ENCODE assay signal across 9 cellular contexts in genomic region chr15:81303241-81304225, GRCh38. TPM values are rescaled to one million over a fixed set of nuclear protein-coding genes. Genes with fewer than 3 reads are reported as not detected.
DNase-seq lines count a peak whose midpoint lies in the region; ATAC-seq, FAIRE-seq and TF ChIP-seq lines count a peak whose summit lies in the region.
"Had no signal": no experiment of that assay in that cellular context is flagged by ENCODE, and none has a peak within 500 bp of the region (broad histone marks: within the 10 kb centered on the region; RNA-seq: fewer than 3 reads in every experiment).

No MANE protein-coding gene starts in this region.

- no peaks in the 10 kb centered on the region for H3K9me2 ChIP-seq in PC-3 (replicated peaks; ENCODE audit: low read length)

- no peak overlapping the region for H4K8ac ChIP-seq in H1 (ENCODE audit: extremely low read depth, insufficient read depth, low read length)

- no peak overlapping the region for H3K4ac ChIP-seq in H1 (replicated peaks; ENCODE audit: insufficient read length, low read depth, low read length)

- ATAC-seq in PC-3 (no peak), HG03108 (IDR thresholded peaks at IDR 0.05; ENCODE audit: unreplicated experiment) (no peak), HG03139 (IDR thresholded peaks at IDR 0.05; ENCODE audit: unreplicated experiment) (no peak)

- peaks cover 1% of the 10 kb centered on the region for H3K4me1 ChIP-seq in PC-3 (ENCODE audit: insufficient read depth, low read length)
- peaks cover 6 to 18% (median 12%) of the 10 kb centered on the region in 4 experiments for H3K4me1 ChIP-seq in H1 (replicated peaks in 1 of 4; ENCODE audit: control insufficient read depth in 3 of 4, insufficient read depth in 4 of 4, low read length in 3 of 4)
- H3K4me1 ChIP-seq in parathyroid adenoma, result peaks cover 8% of the 10 kb centered on the region

- no peak overlapping the region for H2BK120ac ChIP-seq in H1 (replicated peaks; ENCODE audit: low read depth, low read length)

- no peak for TF ChIP-seq RAD21 in H1 (IDR thresholded peaks at IDR 0.05 in 1 of 2, conservative IDR thresholded peaks at IDR 0.05 in 1 of 2; ENCODE audit: low read depth in 2 of 2, low read length in 2 of 2)

- no peak overlapping the region for H3K14ac ChIP-seq in H1 (ENCODE audit: insufficient read length)

- no peak for TF ChIP-seq POLR2A in H1 (IDR thresholded peaks at IDR 0.05; ENCODE audit: control extremely low read depth in 1 of 2, low read depth in 2 of 2, low read length in 2 of 2)

- no peak overlapping the region for H2AK5ac ChIP-seq in H1 (ENCODE audit: low read depth, low read length)

- POLR2A ChIA-PET in PC-3 (lab: Charles Lee; ENCODE audit: unreplicated experiment), result no interaction called here
- POLR2A ChIA-PET in H1 (lab: Charles Lee; ENCODE audit: partially characterized antibody), result interaction anchor here (1.7 kb wide), 1 partner anchor 20 kb away, joined by 9 read pairs; the partner anchor contains the start of gene STARD5
- POLR2A ChIA-PET in HEK293T (lab: Yijun Ruan, JAX), result no interaction called here

- peak overlapping the region; percentile 46; the same call in 1 of the 2 replicates for H2BK15ac ChIP-seq in H1 (ENCODE audit: low read length)

- no peak for TF ChIP-seq EP300 in H1 (IDR thresholded peaks at IDR 0.05; ENCODE audit: borderline replicate concordance in 1 of 2, low read depth in 2 of 2, low read length in 2 of 2)

- no peak overlapping the region for H2BK5ac ChIP-seq in H1 (ENCODE audit: low read depth, low read length)

- H3K79me2 ChIP-seq in PC-3 (ENCODE audit: low read length), result no peaks in the 10 kb centered on the region
- no peaks in the 10 kb centered on the region for H3K79me2 ChIP-seq in H1 (ENCODE audit: control insufficient read depth in 1 of 2, insufficient read depth in 2 of 2, low read length in 2 of 2)
- H3K79me2 ChIP-seq in parathyroid adenoma, result no peaks in the 10 kb centered on the region

- H3K23ac ChIP-seq in H1 (ENCODE audit: insufficient read length), result no peak overlapping the region

- no peak overlapping the region for H4K91ac ChIP-seq in H1 (replicated peaks; ENCODE audit: insufficient read length, low read length)

- H3K9me3 ChIP-seq in PC-3 (ENCODE audit: low read length), result no peaks in the 10 kb centered on the region
- H3K9me3 ChIP-seq in H1 (ENCODE audit: insufficient read depth in 2 of 2, low read depth in 1 of 2, low read length in 1 of 2), result no peaks in the 10 kb centered on the region
- H3K9me3 ChIP-seq in parathyroid adenoma (ENCODE audit: control insufficient read depth, low read length), result no peaks in the 10 kb centered on the region

- H3K4me3 ChIP-seq in PC-3 (ENCODE audit: low read length) (no peak overlapping the region), H1 (ENCODE audit: extremely low read depth in 1 of 4, insufficient read depth in 2 of 4, low read depth in 3 of 4, low read length in 4 of 4) (no peak overlapping the region; a peak in 1 of 8 replicates), parathyroid adenoma (ENCODE audit: low read depth, low read length) (no peak overlapping the region)

- DNase-seq in GM18507 (ENCODE audit: extremely low spot score, insufficient read length, low read depth) (no peak), PC-3 (no peak), H1 (ENCODE audit: low read depth in 1 of 2, low spot score in 2 of 2) (peak; percentile 19 to 60), HEK293T (ENCODE audit: extremely low spot score) (no peak), NCI-H2081 (lab: John Stamatoyannopoulos, UW) (no peak)
- DNase-seq: NCI-H1092 had no signal

- H3K23me2 ChIP-seq in H1 (ENCODE audit: low read depth, low read length), result no peaks in the 10 kb centered on the region

- H2BK20ac ChIP-seq in H1 (ENCODE audit: low read length), result no peak overlapping the region

- H2BK12ac ChIP-seq in H1 (ENCODE audit: low read depth, low read length), result no peak overlapping the region

- peak overlapping the region; percentile 64; the same call in 1 of the 2 replicates for H3K18ac ChIP-seq in H1 (ENCODE audit: extremely low read depth, low read length)

- H4K5ac ChIP-seq in H1 (ENCODE audit: insufficient read length, low read depth, low read length), result no peak overlapping the region

- no peak overlapping the region for H3K27ac ChIP-seq in PC-3 (ENCODE audit: low read length)
- no peak overlapping the region for H3K27ac ChIP-seq in H1 (ENCODE audit: low read depth, low read length)
- H3K27ac ChIP-seq in parathyroid adenoma, result peak overlapping the region; percentile 29

- intact Hi-C loops in PC-3 (cut with micrococcal nuclease), result no loop called here

- no peak overlapping the region for H3K56ac ChIP-seq in H1 (replicated peaks; ENCODE audit: insufficient read length, low read depth, low read length)

- no peaks in the 10 kb centered on the region for H3K36me3 ChIP-seq in PC-3 (ENCODE audit: low read depth, low read length)
- H3K36me3 ChIP-seq in H1 (ENCODE audit: control insufficient read depth in 2 of 4, insufficient read depth in 4 of 4, low read length in 3 of 4), result no peaks in the 10 kb centered on the region; a peak in 1 of 8 replicates
- no peaks in the 10 kb centered on the region for H3K36me3 ChIP-seq in parathyroid adenoma (ENCODE audit: control insufficient read depth, insufficient read depth, low read length)

- no peaks in the 10 kb centered on the region for H3F3A ChIP-seq in PC-3 (ENCODE audit: low read length, unreplicated experiment)

- WGBS in H1 (ENCODE audit: extremely low coverage in 1 of 2, insufficient coverage in 1 of 2, insufficient read length in 1 of 2, insufficient replicate concordance in 2 of 2, low coverage in 1 of 2, low lambda C conversion rate in 2 of 2, missing lambda C conversion rate in 1 of 2), 2 experiments, result 64% methylated on average over 9 of the region's 9 CpGs; no CpG with 5 or more reads in 1 of the 2 experiments

- no peak overlapping the region for H3K9ac ChIP-seq in PC-3 (ENCODE audit: low read length)
- H3K9ac ChIP-seq in H1 (replicated peaks in 1 of 4; ENCODE audit: extremely low read depth in 1 of 4, low read depth in 3 of 4, low read length in 3 of 4), result no peak overlapping the region
- H3K9ac ChIP-seq in parathyroid adenoma, result no peak overlapping the region

- TF ChIP-seq CTCF in PC-3 (conservative IDR thresholded peaks at IDR 0.05; ENCODE audit: low read depth, low read length) (no peak), H1 (IDR thresholded peaks at IDR 0.05; ENCODE audit: control extremely low read depth in 1 of 3, insufficient read depth in 1 of 3, low read depth in 1 of 3, low read length in 3 of 3) (no peak), parathyroid adenoma (IDR thresholded peaks at IDR 0.05) (no peak)

- CTCF ChIA-PET in PC-3 (lab: Charles Lee), result no interaction called here
- CTCF ChIA-PET in H1 (lab: Charles Lee; ENCODE audit: partially characterized antibody), result interaction anchor here (0.7 to 2.1 kb wide), 3 partner anchors 9 to 23 kb away, joined by 4 to 10 read pairs (median 4); no protein-coding TSS in a partner anchor
- CTCF ChIA-PET in HEK293T (lab: Yijun Ruan, JAX), result no interaction called here

- H3K4me2 ChIP-seq in PC-3 (ENCODE audit: low read length) (no peak overlapping the region), H1 (ENCODE audit: insufficient read depth in 1 of 2, low read depth in 2 of 2, low read length in 2 of 2) (peak overlapping the region; percentile 20 to 51; a peak in 3 of 4 replicates), parathyroid adenoma (ENCODE audit: low read length) (no peak overlapping the region)

- H2AFZ ChIP-seq in PC-3 (ENCODE audit: low read length) (0 out of 2 replicates have a peak overlapping the region, but pooled peaks have one; percentile 36), H1 (ENCODE audit: low read length) (no peak overlapping the region), parathyroid adenoma (peak overlapping the region; percentile 56)

- H3K79me1 ChIP-seq in H1 (ENCODE audit: low read depth, low read length), result no peaks in the 10 kb centered on the region

- H3K27me3 ChIP-seq in PC-3 (ENCODE audit: low read length), result no peaks in the 10 kb centered on the region
- H3K27me3 ChIP-seq in H1 (replicated peaks in 1 of 4; ENCODE audit: control insufficient read depth in 3 of 4, extremely low read depth in 1 of 4, insufficient read depth in 3 of 4, low read length in 3 of 4), result no peaks in the 10 kb centered on the region
- no peaks in the 10 kb centered on the region for H3K27me3 ChIP-seq in parathyroid adenoma (ENCODE audit: control insufficient read depth, insufficient read depth, low read length)

- FAIRE-seq in GM18507 (lab: Jason Lieb, UNC) (peak; percentile 29), H1 (lab: Jason Lieb, UNC) (peak; percentile 86)

- H4K20me1 ChIP-seq in PC-3 (ENCODE audit: low read length), result no peaks in the 10 kb centered on the region
- H4K20me1 ChIP-seq in H1 (replicated peaks in 1 of 2; ENCODE audit: control insufficient read depth in 1 of 2, insufficient read depth in 2 of 2, low read length in 2 of 2), result no peaks in the 10 kb centered on the region

- no TSS peak for BruUV-seq in PC-3 (replicated peaks; lab: Mats Ljungman, UMichigan)

TF ChIP-seq in H1, 55 proteins besides CTCF, POLR2A, EP300 and RAD21 (continues in another document):
- TF ChIP-seq ASH2L (IDR thresholded peaks at IDR 0.05; ENCODE audit: low read length) (peak; percentile 40), RBBP5 (IDR thresholded peaks at IDR 0.05; ENCODE audit: borderline replicate concordance, low read depth, low read length) (no peak), SIN3A (conservative IDR thresholded peaks at IDR 0.05 in 1 of 2, IDR thresholded peaks at IDR 0.05 in 1 of 2; ENCODE audit: low read depth in 1 of 2, low read length in 2 of 2) (peak in 1 of 2 experiments; percentile 75; a peak in 2 of 4 replicates)

TF ChIP-seq in HEK293T, 16 proteins besides CTCF, POLR2A, EP300 and RAD21:
- TF ChIP-seq ELF4 (IDR thresholded peaks at IDR 0.05) (no peak), FOXM1 (IDR thresholded peaks at IDR 0.05; ENCODE audit: borderline replicate concordance) (no peak), NFRKB (IDR thresholded peaks at IDR 0.05) (no peak), ZNF384 (IDR thresholded peaks at IDR 0.05) (no peak), BHLHE40 (IDR thresholded peaks at IDR 0.05; ENCODE audit: borderline replicate concordance) (no peak), FOXK2 (IDR thresholded peaks at IDR 0.05) (no peak)

RNA-seq across cellular contexts. Expression of gene STARD5, which starts 20.4 kb away (rescaled TPM):
- total RNA-seq in PC-3 (2014; rRNA removed), result 3.3 and 5.9 TPM in 2 replicates
- 5.5 and 5.8 TPM in 2 replicates for total RNA-seq in H1 (2021; fragmentation: NEBNext Ultra II Directional; extraction: Animal tissue kit (Norgen Biotek cat#: 25700))
- polyA plus RNA-seq in H1 (2011; rRNA removed), result 10.0 and 10.4 TPM in 2 replicates
- 9.5 TPM for polyA plus RNA-seq in H1 (2011; cell fraction: cytosol; rRNA removed)
- polyA plus RNA-seq in H1 (2011; cell fraction: nucleus; rRNA removed), result 20.2 TPM
- polyA plus RNA-seq in H1 (2012, experiment 1 of 2), result 4.6 to 6.2 TPM (median 5.2 TPM) in 4 replicates
- polyA plus RNA-seq in H1 (2012, experiment 2 of 2), result 2.3 TPM
- 4.6 TPM for polyA plus RNA-seq in H1 (2013, experiment 1 of 2)
- polyA plus RNA-seq in H1 (2013, experiment 2 of 2), result 4.2 TPM
- polyA minus RNA-seq in H1 (2011; rRNA and poly(A)+ RNA removed), result 11.4 and 14.3 TPM in 2 replicates
- polyA minus RNA-seq in H1 (2011; cell fraction: cytosol; rRNA and poly(A)+ RNA removed), result 3.4 TPM
- polyA minus RNA-seq in H1 (2011; cell fraction: nucleus; rRNA and poly(A)+ RNA removed), result 18.4 TPM

Comparison
In these comparisons a context has a peak if more than half of its experiments do, and no peak if none do; other contexts are left out.
1. DNase-seq: peak in H1 (2 of 2); none in GM18507 (single experiment), PC-3 (single experiment), HEK293T (single experiment) and NCI-H2081 (0 of 2).
2. H3K4me2 ChIP-seq: peak in H1 (2 of 2); none in PC-3 (single experiment) and parathyroid adenoma (single experiment).